ENCODE assay signal across 14 cellular contexts in genomic region chr3:43291546-43291945, GRCh38. TPM values are rescaled to one million over a fixed set of nuclear protein-coding genes. Genes with fewer than 3 reads are reported as not detected.
DNase-seq lines count a peak whose midpoint lies in the region; ATAC-seq, FAIRE-seq and TF ChIP-seq lines count a peak whose summit lies in the region.
"Had no signal": no experiment of that assay in that cellular context is flagged by ENCODE, and none has a peak within 500 bp of the region (broad histone marks: within the 10 kb centered on the region; RNA-seq: fewer than 3 reads in every experiment).

No MANE protein-coding gene starts in this region.

- H3K9me2 ChIP-seq in SK-N-SH = no peaks in the 10 kb centered on the region

- no peak for TF ChIP-seq POLR2A in endothelial cell of umbilical vein (IDR thresholded peaks at IDR 0.05; ENCODE audit: low read depth, low read length)
- no peak for TF ChIP-seq POLR2A in prostate gland (IDR thresholded peaks at IDR 0.05)

- ATAC-seq in stimulated activated memory B cell treated with anti-CD40 and anti-IgM and Interleukin-4, amounts not matched to agents 10 μg/mL and 1 μg/mL and 100 μg/mL, for 72 hours = no peak
- no peak for ATAC-seq in GM19324 (IDR thresholded peaks at IDR 0.05; ENCODE audit: low FRiP score, unreplicated experiment)
- ATAC-seq: A549, pancreas had no signal

- peaks cover 71% of the 10 kb centered on the region for H3K4me1 Mint-ChIP-seq in activated CD4-positive, alpha-beta T cell treated with anti-CD3 and anti-CD28 coated beads, Interleukin-2, amount 10 ng/mL, durations not matched to agents 24 days and 14 days
- H3K4me1 Mint-ChIP-seq in stimulated activated memory B cell treated with anti-CD40 and anti-IgM and Interleukin-4, amounts not matched to agents 10 μg/mL and 1 μg/mL and 100 μg/mL, for 72 hours = peaks cover 81% of the 10 kb centered on the region

- H2AFZ ChIP-seq in SK-N-SH (ENCODE audit: low read depth) (no peak overlapping the region), endothelial cell of umbilical vein (ENCODE audit: low read depth, low read length) (no peak overlapping the region)

- H3K9me3 Mint-ChIP-seq in activated CD4-positive, alpha-beta T cell treated with anti-CD3 and anti-CD28 coated beads, Interleukin-2, amount 10 ng/mL, durations not matched to agents 24 days and 14 days = no peaks in the 10 kb centered on the region
- H3K9me3 Mint-ChIP-seq in stimulated activated memory B cell treated with anti-CD40 and anti-IgM and Interleukin-4, amounts not matched to agents 10 μg/mL and 1 μg/mL and 100 μg/mL, for 72 hours = no peaks in the 10 kb centered on the region

- no peak for TF ChIP-seq CTCF in SK-N-SH (IDR thresholded peaks at IDR 0.05)
- no peak for TF ChIP-seq CTCF in endothelial cell of umbilical vein (IDR thresholded peaks at IDR 0.05; ENCODE audit: extremely low read depth in 1 of 2, insufficient read depth in 1 of 2, low read depth in 1 of 2, low read length in 2 of 2)
- no peak for TF ChIP-seq CTCF in prostate gland (IDR thresholded peaks at IDR 0.05)

- H3K27me3 ChIP-seq in SK-N-SH (ENCODE audit: insufficient read depth) (no peaks in the 10 kb centered on the region), endothelial cell of umbilical vein (ENCODE audit: control insufficient read depth in 2 of 2, insufficient read depth in 2 of 2, low read length in 2 of 2) (no peaks in the 10 kb centered on the region), prostate gland (replicated peaks; ENCODE audit: insufficient read depth) (no peaks in the 10 kb centered on the region)
- H3K27me3 ChIP-seq: pancreas had no signal

- DNase-seq in activated CD4-positive, alpha-beta T cell treated with anti-CD3 and anti-CD28 coated beads, Interleukin-2, amount 10 ng/mL, durations not matched to agents 24 days and 14 days = no peak
- DNase-seq in activated CD4-positive, alpha-beta T cell treated with anti-CD3 and anti-CD28 coated beads for 48 hours = no peak
- DNase-seq in SK-N-SH (no peak), endothelial cell of umbilical vein (ENCODE audit: low read depth, low spot score) (peak; percentile 17), H4 (ENCODE audit: low spot score) (no peak), prostate gland (ENCODE audit: low spot score) (no peak)
- DNase-seq: activated CD4-positive, alpha-beta T cell treated with anti-CD3 and anti-CD28 coated beads for 1 hour; KG1; kidney; pancreas; trophoblast cell had no signal

- peak overlapping the region; percentile 94 for H3K4me3 Mint-ChIP-seq in activated CD4-positive, alpha-beta T cell treated with anti-CD3 and anti-CD28 coated beads, Interleukin-2, amount 10 ng/mL, durations not matched to agents 24 days and 14 days
- no peak overlapping the region for H3K4me3 Mint-ChIP-seq in stimulated activated memory B cell treated with anti-CD40 and anti-IgM and Interleukin-4, amounts not matched to agents 10 μg/mL and 1 μg/mL and 100 μg/mL, for 72 hours

- H3K4me3 ChIP-seq in SK-N-SH (ENCODE audit: low read depth in 2 of 2, low read length in 1 of 2) = no peak overlapping the region
- H3K4me3 ChIP-seq in endothelial cell of umbilical vein (replicated peaks in 1 of 3; ENCODE audit: insufficient read depth in 1 of 3, low read depth in 1 of 3, low read length in 3 of 3) = peak overlapping the region; percentile 9 to 100 (median 15)
- H3K4me3 ChIP-seq in prostate gland = no peak overlapping the region
- H3K4me3 ChIP-seq: A549 had no signal

- POLR2A ChIA-PET in SK-N-SH (lab: Yijun Ruan, JAX) = no interaction called here
- POLR2A ChIA-PET in endothelial cell of umbilical vein (lab: Charles Lee) = interaction anchor here (0.7 to 2.3 kb wide), 5 partner anchors 44 to 211 kb away, joined by 3 to 10 read pairs (median 5); no protein-coding TSS in a partner anchor

- 100% methylated on average over 1 of the region's 1 CpG for WGBS in SK-N-SH (ENCODE audit: low lambda C conversion rate)
- WGBS in prostate gland = 89% methylated on average over 1 of the region's 1 CpG

- BruUV-seq in endothelial cell of umbilical vein (replicated peaks; lab: Mats Ljungman, UMichigan) = no TSS peak

- CTCF ChIA-PET in SK-N-SH (lab: Yijun Ruan, JAX) = no interaction called here
- CTCF ChIA-PET in endothelial cell of umbilical vein (lab: Charles Lee) = interaction anchor here (0.9 to 3.7 kb wide), 7 partner anchors 9 to 330 kb away, joined by 3 to 24 read pairs (median 6); no protein-coding TSS in a partner anchor

- dilution Hi-C loops in endothelial cell of umbilical vein (cut with MboI; ENCODE audit: extremely low pct_ligation_motif_present, low sequenced_read_pairs) = no loop called here

- H3K36me3 ChIP-seq in SK-N-SH (replicated peaks in 1 of 2; ENCODE audit: control insufficient read depth in 1 of 2, insufficient read depth in 2 of 2, low read length in 1 of 2) (peaks cover 0 to 10% of the 10 kb centered on the region in 2 experiments), endothelial cell of umbilical vein (ENCODE audit: control insufficient read depth in 2 of 2, extremely low read depth in 1 of 2, insufficient read depth in 2 of 2, low read length in 2 of 2) (peaks cover 2 to 20% of the 10 kb centered on the region in 2 experiments), prostate gland (no peaks in the 10 kb centered on the region)
- H3K36me3 ChIP-seq: pancreas had no signal

- peak overlapping the region; percentile 60 for H3K27ac Mint-ChIP-seq in activated CD4-positive, alpha-beta T cell treated with anti-CD3 and anti-CD28 coated beads, Interleukin-2, amount 10 ng/mL, durations not matched to agents 24 days and 14 days
- peak overlapping the region; percentile 67 for H3K27ac Mint-ChIP-seq in stimulated activated memory B cell treated with anti-CD40 and anti-IgM and Interleukin-4, amounts not matched to agents 10 μg/mL and 1 μg/mL and 100 μg/mL, for 72 hours

- H4K20me1 ChIP-seq in SK-N-SH (ENCODE audit: insufficient read depth) (peaks cover 62% of the 10 kb centered on the region), endothelial cell of umbilical vein (replicated peaks; ENCODE audit: control insufficient read depth, extremely low read depth, insufficient read depth, low read length) (peaks cover 19% of the 10 kb centered on the region)

- H3F3A ChIP-seq in SK-N-SH (replicated peaks; ENCODE audit: insufficient read depth) = no peaks in the 10 kb centered on the region

- H3K4me1 ChIP-seq in SK-N-SH (ENCODE audit: control insufficient read depth in 1 of 2, insufficient read depth in 2 of 2, low read depth in 1 of 2, low read length in 1 of 2) (peaks cover 10 to 15% of the 10 kb centered on the region in 2 experiments; a peak in 3 of 4 replicates), endothelial cell of umbilical vein (ENCODE audit: control insufficient read depth, extremely low read depth, insufficient read depth, low read length) (peaks cover 74% of the 10 kb centered on the region), prostate gland (replicated peaks) (no peaks in the 10 kb centered on the region)

- no peaks in the 10 kb centered on the region for H3K9me1 ChIP-seq in endothelial cell of umbilical vein (replicated peaks; ENCODE audit: control insufficient read depth, extremely low read depth, insufficient read depth, low read length)

- H3K27ac ChIP-seq in SK-N-SH (ENCODE audit: low read depth in 2 of 2, low read length in 1 of 2) (no peak overlapping the region), endothelial cell of umbilical vein (ENCODE audit: insufficient read depth, low read depth, low read length) (peak overlapping the region; percentile 100), prostate gland (no peak overlapping the region)
- H3K27ac ChIP-seq: A549 had no signal

- intact Hi-C loops in activated CD4-positive, alpha-beta T cell treated with anti-CD3 and anti-CD28 coated beads, Interleukin-2, amount 10 ng/mL, durations not matched to agents 24 days and 14 days (cut with micrococcal nuclease) = no loop called here
- intact Hi-C loops in endothelial cell of umbilical vein (cut with micrococcal nuclease) (loop anchor here (1.0 kb wide), 1 partner anchor 129 kb away; no protein-coding TSS in a partner anchor), prostate gland (cut with DNase I) (no loop called here)

- H3K79me2 ChIP-seq in SK-N-SH (ENCODE audit: insufficient read depth) (peaks cover 94% of the 10 kb centered on the region), endothelial cell of umbilical vein (ENCODE audit: control insufficient read depth, insufficient read depth, low read length) (peaks cover 98% of the 10 kb centered on the region)

- no peak for FAIRE-seq in endothelial cell of umbilical vein (lab: Jason Lieb, UNC)
- FAIRE-seq: A549, kidney, pancreas had no signal

- H3K4me2 ChIP-seq in SK-N-SH (0 out of 2 replicates have a peak overlapping the region, but pooled peaks have one; percentile 7), endothelial cell of umbilical vein (ENCODE audit: insufficient read depth, low read length) (peak overlapping the region; percentile 95)
- H3K4me2 ChIP-seq: A549 had no signal

- no peak for TF ChIP-seq RAD21 in SK-N-SH (IDR thresholded peaks at IDR 0.05; ENCODE audit: low read length)

- no peak for TF ChIP-seq EP300 in SK-N-SH (IDR thresholded peaks at IDR 0.05; ENCODE audit: borderline replicate concordance in 1 of 2, low read depth in 1 of 2, low read length in 1 of 2)

- peaks cover 31% of the 10 kb centered on the region for H3K36me3 Mint-ChIP-seq in activated CD4-positive, alpha-beta T cell treated with anti-CD3 and anti-CD28 coated beads, Interleukin-2, amount 10 ng/mL, durations not matched to agents 24 days and 14 days (ENCODE audit: low read depth)
- peaks cover 23% of the 10 kb centered on the region for H3K36me3 Mint-ChIP-seq in stimulated activated memory B cell treated with anti-CD40 and anti-IgM and Interleukin-4, amounts not matched to agents 10 μg/mL and 1 μg/mL and 100 μg/mL, for 72 hours

- H3K9me3 ChIP-seq in SK-N-SH (no peaks in the 10 kb centered on the region), endothelial cell of umbilical vein (replicated peaks; ENCODE audit: control insufficient read depth, insufficient read depth, low read length) (no peaks in the 10 kb centered on the region), prostate gland (no peaks in the 10 kb centered on the region)
- H3K9me3 ChIP-seq: A549, pancreas had no signal

- H3K9ac ChIP-seq in SK-N-SH (no peak overlapping the region), endothelial cell of umbilical vein (replicated peaks; ENCODE audit: extremely low read depth, insufficient read depth, low read length) (peak overlapping the region; percentile 100)

- H3K27me3 Mint-ChIP-seq in activated CD4-positive, alpha-beta T cell treated with anti-CD3 and anti-CD28 coated beads, Interleukin-2, amount 10 ng/mL, durations not matched to agents 24 days and 14 days = no peaks in the 10 kb centered on the region
- no peaks in the 10 kb centered on the region for H3K27me3 Mint-ChIP-seq in stimulated activated memory B cell treated with anti-CD40 and anti-IgM and Interleukin-4, amounts not matched to agents 10 μg/mL and 1 μg/mL and 100 μg/mL, for 72 hours

RNA-seq across cellular contexts. Expression of gene SNRK, which starts 5.2 kb away (rescaled TPM):
- 29.0 and 30.3 TPM in 2 replicates for total RNA-seq in activated CD4-positive, alpha-beta T cell treated with anti-CD3 and anti-CD28 coated beads, Interleukin-2, amount 10 ng/mL, durations not matched to agents 24 days and 14 days
- polyA plus RNA-seq in SK-N-SH (2012; rRNA removed) = 3.6 and 4.6 TPM in 2 replicates
- polyA plus RNA-seq in SK-N-SH (2012; cell fraction: cytosol; rRNA removed) = 4.4 and 4.6 TPM in 2 replicates
- 4.8 and 8.1 TPM in 2 replicates for polyA plus RNA-seq in SK-N-SH (2012; cell fraction: nucleus; rRNA removed)
- total RNA-seq in endothelial cell of umbilical vein = 99.9 and 108 TPM in 2 replicates
- polyA plus RNA-seq in endothelial cell of umbilical vein = 33.3 and 43.3 TPM in 2 replicates
- 40.3 and 42.6 TPM in 2 replicates for polyA plus RNA-seq in endothelial cell of umbilical vein (2011; cell fraction: cytosol; rRNA removed)
- polyA plus RNA-seq in endothelial cell of umbilical vein (2011; cell fraction: nucleus; rRNA removed) = 143 and 154 TPM in 2 replicates
- polyA plus RNA-seq in endothelial cell of umbilical vein (2012) = 80.0 and 80.4 TPM in 2 replicates
- 180 TPM in 2 replicates for polyA minus RNA-seq in endothelial cell of umbilical vein
- polyA minus RNA-seq in endothelial cell of umbilical vein (2011; cell fraction: cytosol; rRNA and poly(A)+ RNA removed) = 16.0 TPM
- 201 and 233 TPM in 2 replicates for polyA minus RNA-seq in endothelial cell of umbilical vein (2011; cell fraction: nucleus; rRNA and poly(A)+ RNA removed)
- total RNA-seq in H4 (2014; rRNA removed; shearing (Covaris generic)) = 9.2 and 11.4 TPM in 2 replicates
- 10 to 100 TPM; 18.9 to 38.1 TPM for total RNA-seq in prostate gland

Comparison
In these comparisons a context has a peak if more than half of its experiments do, and no peak if none do; other contexts are left out.
1. H3K4me3 ChIP-seq: peak in endothelial cell of umbilical vein (3 of 3); none in SK-N-SH (0 of 2) and prostate gland (0 of 2).